Comparison of ENCODE assay signal across 8 cellular contexts in genomic region chr11:110295086-110295485, GRCh38. TPM values are rescaled to one million over a fixed set of nuclear protein-coding genes. Genes with fewer than 3 reads are reported as not detected.
DNase-seq lines count a peak whose midpoint lies in the region; ATAC-seq, FAIRE-seq and TF ChIP-seq lines count a peak whose summit lies in the region.

No MANE protein-coding gene starts in this region.

- no peaks in the 10 kb centered on the region for H3K9me2 ChIP-seq in PC-3 (replicated peaks; ENCODE audit: low read length)

- H3K4me1 ChIP-seq in PC-3 (ENCODE audit: insufficient read depth, low read length): peaks cover 48% of the 10 kb centered on the region

- TF ChIP-seq CTCF in PC-3 (conservative IDR thresholded peaks at IDR 0.05; ENCODE audit: low read depth, low read length): no peak
- TF ChIP-seq CTCF in epithelial cell of proximal tubule (conservative IDR thresholded peaks at IDR 0.05; ENCODE audit: low read depth, low read length): no peak

- DNase-seq in ELR (ENCODE audit: low read depth) (peak; percentile 11), PC-3 (no peak), epithelial cell of proximal tubule (ENCODE audit: low read depth) (no peak), pons (ENCODE audit: low spot score) (peak; percentile 91), NCI-H524 (lab: John Stamatoyannopoulos, UW) (no peak), HT-29 (ENCODE audit: low spot score) (no peak), H54 (ENCODE audit: insufficient read length, low spot score) (no peak)

- FAIRE-seq in H54 (lab: Jason Lieb, UNC): no peak

- no peak overlapping the region for H2AFZ ChIP-seq in PC-3 (ENCODE audit: low read length)

- no peak for ATAC-seq in PC-3
- no peak for ATAC-seq in HG03159 (IDR thresholded peaks at IDR 0.05; ENCODE audit: unreplicated experiment)

- CTCF ChIA-PET in PC-3 (lab: Charles Lee): interaction anchor here (0.6 kb wide), 1 partner anchor 230 kb away, joined by 11 read pairs; no protein-coding TSS in a partner anchor

- H3K36me3 ChIP-seq in PC-3 (ENCODE audit: low read depth, low read length): no peaks in the 10 kb centered on the region; the same call in 1 of the 2 replicates

- TSS peak; percentile 47 for BruUV-seq in PC-3 (replicated peaks; lab: Mats Ljungman, UMichigan)

- peaks cover 42% of the 10 kb centered on the region for H4K20me1 ChIP-seq in PC-3 (ENCODE audit: low read length)

- H3F3A ChIP-seq in PC-3 (ENCODE audit: low read length, unreplicated experiment): peaks cover 11% of the 10 kb centered on the region

- H3K27me3 ChIP-seq in PC-3 (ENCODE audit: low read length): no peaks in the 10 kb centered on the region

- peak overlapping the region; percentile 80 for H3K4me2 ChIP-seq in PC-3 (ENCODE audit: low read length)

- intact Hi-C loops in PC-3 (cut with micrococcal nuclease): loop anchor here (5.0 kb wide), 3 partner anchors 152 to 353 kb away; no protein-coding TSS in a partner anchor

- POLR2A ChIA-PET in PC-3 (lab: Charles Lee; ENCODE audit: unreplicated experiment): interaction anchor here (0.6 kb wide), 1 partner anchor 351 kb away, joined by 3 read pairs; no protein-coding TSS in a partner anchor

- H3K79me2 ChIP-seq in PC-3 (ENCODE audit: low read length): peaks cover 63% of the 10 kb centered on the region

- H3K27ac ChIP-seq in PC-3 (ENCODE audit: low read length): peak overlapping the region; percentile 91

- no peaks in the 10 kb centered on the region for H3K9me3 ChIP-seq in PC-3 (ENCODE audit: low read length)

- TF ChIP-seq POLR2A in H54 (IDR thresholded peaks at IDR 0.05; ENCODE audit: low read depth, low read length): no peak

- H3K4me3 ChIP-seq in PC-3 (ENCODE audit: low read length): peak overlapping the region; percentile 97
- H3K4me3 ChIP-seq in epithelial cell of proximal tubule (ENCODE audit: low read depth, low read length): peak overlapping the region; percentile 83

- H3K9ac ChIP-seq in PC-3 (ENCODE audit: low read length): peak overlapping the region; percentile 97

RNA-seq across cellular contexts. Expression of gene RDX, which starts 1.3 kb away (rescaled TPM):
- total RNA-seq in PC-3 (2014; rRNA removed) (86.2 and 131 TPM in 2 replicates), epithelial cell of proximal tubule (72.3 and 103 TPM in 2 replicates)
- total RNA-seq in HT-29 (2014; rRNA removed; shearing (Covaris generic)): 4.9 and 9.0 TPM in 2 replicates

Comparison
In these comparisons a context has a peak if more than half of its experiments do, and no peak if none do; other contexts are left out.
1. DNase-seq: peak in ELR (single experiment) and pons (single experiment); none in PC-3 (single experiment), epithelial cell of proximal tubule (single experiment), NCI-H524 (0 of 2), HT-29 (single experiment) and H54 (single experiment).